ENCODE assay signal across 1 cellular context in genomic region chr19:17796838-17797168, GRCh38.
TF ChIP-seq lines count a peak whose summit lies in the region.

No MANE protein-coding gene starts in this region.

TF ChIP-seq in HepG2, 621 proteins besides CTCF, POLR2A, EP300 and RAD21 (continued from another document and continues in another):
- TF ChIP-seq AKAP8 (CRISPR knock-in tag; IDR thresholded peaks at IDR 0.05) (no peak), ZNF709 (CRISPR knock-in tag; IDR thresholded peaks at IDR 0.05) (no peak), HIVEP1 (CRISPR knock-in tag; IDR thresholded peaks at IDR 0.05) (0 out of 2 replicates have a peak, but pooled peaks have one; percentile 37), ZNF737 (CRISPR knock-in tag; IDR thresholded peaks at IDR 0.05; ENCODE audit: borderline replicate concordance) (no peak), GPN1 (CRISPR knock-in tag; IDR thresholded peaks at IDR 0.05; ENCODE audit: borderline replicate concordance) (no peak), RFXANK (CRISPR knock-in tag; IDR thresholded peaks at IDR 0.05) (no peak), KIAA2018 (CRISPR knock-in tag; IDR thresholded peaks at IDR 0.05; ENCODE audit: borderline replicate concordance) (no peak), ZNF318 (CRISPR knock-in tag; IDR thresholded peaks at IDR 0.05) (no peak), ZMYM3 (CRISPR knock-in tag; IDR thresholded peaks at IDR 0.05) (peak; percentile 89; the same call in 1 of the 2 replicates), NFATC3 (CRISPR knock-in tag; IDR thresholded peaks at IDR 0.05) (no peak), HOXD1 (CRISPR knock-in tag; IDR thresholded peaks at IDR 0.05) (no peak), ZNF230 (CRISPR knock-in tag; IDR thresholded peaks at IDR 0.05) (no peak), RFXAP (CRISPR knock-in tag; IDR thresholded peaks at IDR 0.05; ENCODE audit: borderline replicate concordance) (no peak), ZNF207 (IDR thresholded peaks at IDR 0.05; ENCODE audit: borderline replicate concordance) (no peak), SOX5 (CRISPR knock-in tag; IDR thresholded peaks at IDR 0.05; ENCODE audit: borderline replicate concordance) (0 out of 2 replicates have a peak, but pooled peaks have one; percentile 2), TSC22D2 (CRISPR knock-in tag; IDR thresholded peaks at IDR 0.05; ENCODE audit: borderline replicate concordance) (no peak), ZNF850 (CRISPR knock-in tag; conservative IDR thresholded peaks at IDR 0.05) (no peak), REPIN1 (CRISPR knock-in tag; IDR thresholded peaks at IDR 0.05; ENCODE audit: borderline replicate concordance, low read depth) (no peak), SIX1 (CRISPR knock-in tag; IDR thresholded peaks at IDR 0.05; ENCODE audit: borderline replicate concordance) (no peak), ZNF317 (CRISPR knock-in tag; IDR thresholded peaks at IDR 0.05) (0 out of 2 replicates have a peak, but pooled peaks have one; percentile 29), ZNF768 (CRISPR knock-in tag; IDR thresholded peaks at IDR 0.05) (no peak), ZNF3 (CRISPR knock-in tag; IDR thresholded peaks at IDR 0.05) (0 out of 2 replicates have a peak, but pooled peaks have one; percentile 30), RERE (CRISPR knock-in tag; IDR thresholded peaks at IDR 0.05; ENCODE audit: low read depth) (no peak), KLF12 (CRISPR knock-in tag; IDR thresholded peaks at IDR 0.05; ENCODE audit: borderline replicate concordance) (no peak), NBN (conservative IDR thresholded peaks at IDR 0.05) (no peak), ARNTL (CRISPR knock-in tag; IDR thresholded peaks at IDR 0.05) (no peak), CREM (IDR thresholded peaks at IDR 0.05) (no peak), CREM (CRISPR knock-in tag; IDR thresholded peaks at IDR 0.05) (no peak), ZNF687 (CRISPR knock-in tag; IDR thresholded peaks at IDR 0.05) (peak; percentile 19; the same call in 1 of the 2 replicates), GTF2F1 (IDR thresholded peaks at IDR 0.05; ENCODE audit: low read length) (no peak), ZNF629 (CRISPR knock-in tag; conservative IDR thresholded peaks at IDR 0.05) (peak; percentile 77), ZKSCAN5 (CRISPR knock-in tag; IDR thresholded peaks at IDR 0.05) (no peak)
